In the genomic region with DNA sequence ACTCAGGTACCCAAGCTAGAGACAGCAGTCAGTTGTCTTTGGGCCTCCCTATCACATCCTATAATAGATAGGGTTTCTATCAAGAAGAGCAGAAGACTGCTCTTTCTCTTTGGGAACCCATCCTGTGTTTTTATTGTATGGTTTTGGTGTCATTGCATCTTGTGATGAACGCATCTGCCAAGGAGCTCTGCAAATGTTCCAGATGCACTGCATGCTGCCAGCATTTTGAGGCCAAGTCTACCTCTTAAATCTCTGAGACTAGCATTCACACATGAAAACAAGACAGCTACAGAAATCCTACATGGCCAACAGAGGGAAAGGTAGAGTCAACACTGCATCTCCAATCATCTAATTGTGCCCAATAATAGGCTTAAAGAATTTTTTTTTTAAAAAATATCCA, we compare ENCODE assay signal across 1 cellular context.
TF ChIP-seq lines count a peak whose summit lies in the region.

No MANE protein-coding gene starts in this region.

TF ChIP-seq in HepG2, 621 proteins besides CTCF, POLR2A, EP300 and RAD21:
- TF ChIP-seq TBX2 (CRISPR knock-in tag; IDR thresholded peaks at IDR 0.05; ENCODE audit: borderline replicate concordance) (no peak), ZNF230 (CRISPR knock-in tag; IDR thresholded peaks at IDR 0.05) (no peak), ZNF20 (CRISPR knock-in tag; IDR thresholded peaks at IDR 0.05) (no peak), ZNF614 (CRISPR knock-in tag; IDR thresholded peaks at IDR 0.05; ENCODE audit: borderline replicate concordance) (no peak), KLF12 (CRISPR knock-in tag; IDR thresholded peaks at IDR 0.05; ENCODE audit: borderline replicate concordance) (no peak), ZNF556 (CRISPR knock-in tag; IDR thresholded peaks at IDR 0.05; ENCODE audit: borderline replicate concordance) (no peak), HCFC1 (IDR thresholded peaks at IDR 0.05; ENCODE audit: low read depth, low read length) (no peak), KDM1A (CRISPR knock-in tag; IDR thresholded peaks at IDR 0.05) (no peak), NFE2L1 (CRISPR knock-in tag; IDR thresholded peaks at IDR 0.05; ENCODE audit: borderline replicate concordance) (no peak), ELF1 (CRISPR knock-in tag; IDR thresholded peaks at IDR 0.05) (no peak), SNAPC2 (CRISPR knock-in tag; IDR thresholded peaks at IDR 0.05) (no peak), PITX1 (CRISPR knock-in tag; IDR thresholded peaks at IDR 0.05) (no peak), AGO1 (IDR thresholded peaks at IDR 0.05; ENCODE audit: low read depth, low read length, poor library complexity, severe bottlenecking) (no peak)
- TF ChIP-seq, protein P1, sequence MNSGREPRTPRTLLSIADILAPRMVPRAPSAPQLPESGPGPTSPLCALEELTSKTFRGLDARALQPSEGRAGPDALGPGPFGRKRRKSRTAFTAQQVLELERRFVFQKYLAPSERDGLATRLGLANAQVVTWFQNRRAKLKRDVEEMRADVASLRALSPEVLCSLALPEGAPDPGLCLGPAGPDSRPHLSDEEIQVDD (CRISPR knock-in tag; IDR thresholded peaks at IDR 0.05; ENCODE audit: borderline replicate concordance), result no peak
- TF ChIP-seq, protein P2, sequence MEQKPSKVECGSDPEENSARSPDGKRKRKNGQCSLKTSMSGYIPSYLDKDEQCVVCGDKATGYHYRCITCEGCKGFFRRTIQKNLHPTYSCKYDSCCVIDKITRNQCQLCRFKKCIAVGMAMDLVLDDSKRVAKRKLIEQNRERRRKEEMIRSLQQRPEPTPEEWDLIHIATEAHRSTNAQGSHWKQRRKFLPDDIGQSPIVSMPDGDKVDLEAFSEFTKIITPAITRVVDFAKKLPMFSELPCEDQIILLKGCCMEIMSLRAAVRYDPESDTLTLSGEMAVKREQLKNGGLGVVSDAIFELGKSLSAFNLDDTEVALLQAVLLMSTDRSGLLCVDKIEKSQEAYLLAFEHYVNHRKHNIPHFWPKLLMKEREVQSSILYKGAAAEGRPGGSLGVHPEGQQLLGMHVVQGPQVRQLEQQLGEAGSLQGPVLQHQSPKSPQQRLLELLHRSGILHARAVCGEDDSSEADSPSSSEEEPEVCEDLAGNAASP (CRISPR knock-in tag; IDR thresholded peaks at IDR 0.05; ENCODE audit: borderline replicate concordance), result no peak
- TF ChIP-seq, protein P3, sequence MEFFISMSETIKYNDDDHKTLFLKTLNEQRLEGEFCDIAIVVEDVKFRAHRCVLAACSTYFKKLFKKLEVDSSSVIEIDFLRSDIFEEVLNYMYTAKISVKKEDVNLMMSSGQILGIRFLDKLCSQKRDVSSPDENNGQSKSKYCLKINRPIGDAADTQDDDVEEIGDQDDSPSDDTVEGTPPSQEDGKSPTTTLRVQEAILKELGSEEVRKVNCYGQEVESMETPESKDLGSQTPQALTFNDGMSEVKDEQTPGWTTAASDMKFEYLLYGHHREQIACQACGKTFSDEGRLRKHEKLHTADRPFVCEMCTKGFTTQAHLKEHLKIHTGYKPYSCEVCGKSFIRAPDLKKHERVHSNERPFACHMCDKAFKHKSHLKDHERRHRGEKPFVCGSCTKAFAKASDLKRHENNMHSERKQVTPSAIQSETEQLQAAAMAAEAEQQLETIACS (CRISPR knock-in tag; IDR thresholded peaks at IDR 0.05), result no peak
- TF ChIP-seq, protein P4, sequence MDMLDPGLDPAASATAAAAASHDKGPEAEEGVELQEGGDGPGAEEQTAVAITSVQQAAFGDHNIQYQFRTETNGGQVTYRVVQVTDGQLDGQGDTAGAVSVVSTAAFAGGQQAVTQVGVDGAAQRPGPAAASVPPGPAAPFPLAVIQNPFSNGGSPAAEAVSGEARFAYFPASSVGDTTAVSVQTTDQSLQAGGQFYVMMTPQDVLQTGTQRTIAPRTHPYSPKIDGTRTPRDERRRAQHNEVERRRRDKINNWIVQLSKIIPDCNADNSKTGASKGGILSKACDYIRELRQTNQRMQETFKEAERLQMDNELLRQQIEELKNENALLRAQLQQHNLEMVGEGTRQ (IDR thresholded peaks at IDR 0.05; ENCODE audit: low read depth, low read length), result no peak
- TF ChIP-seq, protein P4 (CRISPR knock-in tag; IDR thresholded peaks at IDR 0.05; ENCODE audit: borderline replicate concordance), result no peak
